Comparison of ENCODE assay signal across 8 cellular contexts in genomic region chr3:13648060-13648743, GRCh38.
DNase-seq lines count a peak whose midpoint lies in the region; ATAC-seq and TF ChIP-seq lines count a peak whose summit lies in the region.

No MANE protein-coding gene starts in this region.

- no peaks in the 10 kb centered on the region for H3K36me3 Mint-ChIP-seq in Calu3 (ENCODE audit: insufficient read depth, unreplicated experiment)
- H3K36me3 Mint-ChIP-seq in central memory CD8-positive, alpha-beta T cell (ENCODE audit: insufficient read depth) = peaks cover 3% of the 10 kb centered on the region

- no peak overlapping the region for H3K4me3 ChIP-seq in kidney epithelial cell (ENCODE audit: low read depth, low read length)

- H3K9me3 Mint-ChIP-seq in Calu3 (ENCODE audit: low read depth, unreplicated experiment) = no peaks in the 10 kb centered on the region
- H3K9me3 Mint-ChIP-seq in central memory CD8-positive, alpha-beta T cell = no peaks in the 10 kb centered on the region

- no peak overlapping the region for H3K27ac Mint-ChIP-seq in Calu3 (ENCODE audit: unreplicated experiment)
- H3K27ac Mint-ChIP-seq in central memory CD8-positive, alpha-beta T cell (ENCODE audit: low read depth) = peak overlapping the region; percentile 2

- no peaks in the 10 kb centered on the region for H3K36me3 ChIP-seq in kidney epithelial cell (ENCODE audit: control insufficient read depth, insufficient read depth, low read length)

- intact Hi-C loops in Calu3 (cut with micrococcal nuclease; ENCODE audit: unreplicated experiment) = loop anchor here (1.0 kb wide), 1 partner anchor 152 kb away; no protein-coding TSS in a partner anchor

- H3K4me3 Mint-ChIP-seq in Calu3 (ENCODE audit: low read depth, unreplicated experiment) = no peak overlapping the region
- no peak overlapping the region for H3K4me3 Mint-ChIP-seq in central memory CD8-positive, alpha-beta T cell

- peaks cover 7% of the 10 kb centered on the region for H3K4me1 Mint-ChIP-seq in Calu3 (ENCODE audit: low read depth, unreplicated experiment)
- H3K4me1 Mint-ChIP-seq in central memory CD8-positive, alpha-beta T cell = peaks cover 37% of the 10 kb centered on the region

- no TSS peak for BruUV-seq in Calu3 (replicated peaks; lab: Mats Ljungman, UMichigan)

- CTCF ChIA-PET in Calu3 (lab: Charles Lee) = interaction anchor here (0.7 to 8.3 kb wide), 9 partner anchors 14 to 556 kb away, joined by 3 to 111 read pairs (median 4); no protein-coding TSS in a partner anchor

- DNase-seq in Calu3 (peak; percentile 89), GOT3 (lab: John Stamatoyannopoulos, UW) (peak; percentile 55), NCI-H2196 (lab: John Stamatoyannopoulos, UW; ENCODE audit: unreplicated experiment) (peak; percentile 67), kidney epithelial cell (ENCODE audit: low read depth) (no peak)
- peak; percentile 83 for DNase-seq in activated CD4-positive, CD25-positive, alpha-beta regulatory T cell treated with anti-CD3 and anti-CD28 coated beads, Interleukin-2, amount 50 U/mL, for 72 hours
- DNase-seq in central memory CD8-positive, alpha-beta T cell (ENCODE audit: low spot score in 2 of 2) = peak; percentile 53 to 65
- DNase-seq in stimulated activated CD4-positive, alpha-beta T cell treated with anti-CD3 and anti-CD28 coated beads, Interleukin-2, amount 100 ng/mL, for 4 hours (ENCODE audit: low read depth) = peak; percentile 63

- H3K27me3 Mint-ChIP-seq in Calu3 (ENCODE audit: unreplicated experiment) = peaks cover 63% of the 10 kb centered on the region
- H3K27me3 Mint-ChIP-seq in central memory CD8-positive, alpha-beta T cell = peaks cover 54% of the 10 kb centered on the region

- TF ChIP-seq CTCF in Calu3 (IDR thresholded peaks at IDR 0.05; ENCODE audit: unreplicated experiment) (peak; percentile 90), kidney epithelial cell (IDR thresholded peaks at IDR 0.05; ENCODE audit: insufficient read depth, low read length, poor library complexity, severe bottlenecking) (peak; percentile 99)

- peaks cover 18% of the 10 kb centered on the region for H3K27me3 ChIP-seq in kidney epithelial cell (ENCODE audit: control insufficient read depth, insufficient read depth, low read length)

- peak; percentile 50 for ATAC-seq in central memory CD8-positive, alpha-beta T cell (replicated peaks; ENCODE audit: extremely low read depth, poor library complexity, severe bottlenecking)
- ATAC-seq in GM21360 (IDR thresholded peaks at IDR 0.05; ENCODE audit: unreplicated experiment) = no peak
